ENCODE assay signal across 29 cellular contexts in genomic region chr15:57070674-57071073, GRCh38.
"Had no signal": no experiment of that assay in that cellular context is flagged by ENCODE, and none has a peak within 500 bp of the region (broad histone marks: within the 10 kb centered on the region; RNA-seq: fewer than 3 reads in every experiment).

No MANE protein-coding gene starts in this region.

- H3K36me3 ChIP-seq: neural progenitor cell, ovary, right lobe of liver, sigmoid colon, stomach, suprapubic skin, tibial artery, transverse colon, upper lobe of left lung, vagina had no signal

- FAIRE-seq: small intestine, urothelium cell line had no signal

- H3K4me3 Mint-ChIP-seq: naive thymus-derived CD8-positive, alpha-beta T cell; nephron; neural progenitor cell; stimulated activated effector memory CD8-positive, alpha-beta T cell treated with anti-CD3 and anti-CD28 coated beads, Interleukin-12 subunit alpha, Interleukin-12 subunit beta, amount 100 ng/mL, for 72 hours; stimulated activated naive B cell treated with anti-CD40 and anti-IgM and Interleukin-4, amounts not matched to agents 10 μg/mL and 1 μg/mL and 100 μg/mL, for 72 hours; stimulated activated naive CD8-positive, alpha-beta T cell treated with anti-CD3 and anti-CD28 coated beads, Interleukin-15, Interleukin-2, amounts not matched to agents 100 ng/mL and 50 ng/mL, for 24 hours had no signal

- H3K4me3 ChIP-seq: neural progenitor cell, ovary, psoas muscle, right lobe of liver, sigmoid colon, stomach, suprapubic skin, testis, tibial artery, transverse colon, upper lobe of left lung, vagina had no signal

- ATAC-seq: naive thymus-derived CD8-positive, alpha-beta T cell; psoas muscle; right cardiac atrium; right lobe of liver; stimulated activated effector memory CD8-positive, alpha-beta T cell treated with anti-CD3 and anti-CD28 coated beads, Interleukin-12 subunit alpha, Interleukin-12 subunit beta, amount 100 ng/mL, for 72 hours; stimulated activated naive B cell treated with anti-CD40 and anti-IgM and Interleukin-4, amounts not matched to agents 10 μg/mL and 1 μg/mL and 100 μg/mL, for 72 hours had no signal

- H3K4me1 ChIP-seq: parathyroid adenoma, right lobe of liver, testis had no signal

- H2AFZ ChIP-seq: neural progenitor cell, parathyroid adenoma had no signal

- H3K27me3 ChIP-seq: neural progenitor cell, ovary, right lobe of liver, sigmoid colon, stomach, suprapubic skin, testis, tibial artery, transverse colon, upper lobe of left lung, vagina had no signal

- H3K9me3 ChIP-seq: ovary, psoas muscle, right lobe of liver, sigmoid colon, stomach, suprapubic skin, testis, tibial artery, transverse colon, upper lobe of left lung, vagina had no signal

- H3K9me3 Mint-ChIP-seq: naive thymus-derived CD8-positive, alpha-beta T cell; nephron; neural progenitor cell; stimulated activated effector memory CD8-positive, alpha-beta T cell treated with anti-CD3 and anti-CD28 coated beads, Interleukin-12 subunit alpha, Interleukin-12 subunit beta, amount 100 ng/mL, for 72 hours; stimulated activated naive B cell treated with anti-CD40 and anti-IgM and Interleukin-4, amounts not matched to agents 10 μg/mL and 1 μg/mL and 100 μg/mL, for 72 hours; stimulated activated naive CD8-positive, alpha-beta T cell treated with anti-CD3 and anti-CD28 coated beads, Interleukin-15, Interleukin-2, amounts not matched to agents 100 ng/mL and 50 ng/mL, for 24 hours had no signal

- H3K27ac Mint-ChIP-seq: nephron; neural progenitor cell; stimulated activated effector memory CD8-positive, alpha-beta T cell treated with anti-CD3 and anti-CD28 coated beads, Interleukin-12 subunit alpha, Interleukin-12 subunit beta, amount 100 ng/mL, for 72 hours; stimulated activated naive B cell treated with anti-CD40 and anti-IgM and Interleukin-4, amounts not matched to agents 10 μg/mL and 1 μg/mL and 100 μg/mL, for 72 hours; stimulated activated naive CD8-positive, alpha-beta T cell treated with anti-CD3 and anti-CD28 coated beads, Interleukin-15, Interleukin-2, amounts not matched to agents 100 ng/mL and 50 ng/mL, for 24 hours had no signal

- DNase-seq: naive thymus-derived CD8-positive, alpha-beta T cell; occipital lobe; ovary; posterior cingulate gyrus; psoas muscle; right cardiac atrium; right lobe of liver; sigmoid colon; small intestine; stimulated activated CD4-positive, alpha-beta T cell treated with anti-CD3 and anti-CD28 coated beads, Interleukin-15, amount 100 ng/mL, for 24 hours; stimulated activated CD4-positive, alpha-beta T cell treated with anti-CD3 and anti-CD28 coated beads, Interleukin-2, amount 100 ng/mL, for 24 hours; stimulated activated CD4-positive, alpha-beta T cell treated with anti-CD3 and anti-CD28 coated beads, Interleukin-2, amount 100 ng/mL, for 48 hours; stimulated activated CD4-positive, alpha-beta T cell treated with anti-CD3 and anti-CD28 coated beads, Interleukin-4, amount 100 ng/mL, for 24 hours; stimulated activated naive B cell treated with anti-CD40 and anti-IgM and Interleukin-4, amounts not matched to agents 10 μg/mL and 1 μg/mL and 100 μg/mL, for 72 hours; stimulated activated naive CD4-positive, alpha-beta T cell treated with Interleukin-2 at 50 U/mL for 16 hours; stomach; testis; tibial artery; transverse colon; upper lobe of left lung had no signal

- H3K4me2 ChIP-seq: neural progenitor cell had no signal

- H3K27me3 Mint-ChIP-seq: naive thymus-derived CD8-positive, alpha-beta T cell; progenitor cell of endocrine pancreas; stimulated activated naive B cell treated with anti-CD40 and anti-IgM and Interleukin-4, amounts not matched to agents 10 μg/mL and 1 μg/mL and 100 μg/mL, for 72 hours; stimulated activated naive CD8-positive, alpha-beta T cell treated with anti-CD3 and anti-CD28 coated beads, Interleukin-15, Interleukin-2, amounts not matched to agents 100 ng/mL and 50 ng/mL, for 24 hours had no signal

- H3K9ac ChIP-seq: neural progenitor cell, parathyroid adenoma had no signal

- H3K27ac ChIP-seq: ovary, parathyroid adenoma, psoas muscle, right lobe of liver, sigmoid colon, stomach, suprapubic skin, testis, tibial artery, transverse colon, upper lobe of left lung, vagina had no signal
